In genomic region chr2:7037340-7038333, GRCh38 we compare ENCODE assay signal across 8 cellular contexts.
DNase-seq lines count a peak whose midpoint lies in the region; ATAC-seq and TF ChIP-seq lines count a peak whose summit lies in the region.

No MANE protein-coding gene starts in this region.

- intact Hi-C loops in left cardiac atrium (cut with DNase I) = no loop called here

- no peak overlapping the region for H3K27ac ChIP-seq in SJCRH30

- H3K9ac ChIP-seq in adipocyte (ENCODE audit: low read length) = no peak overlapping the region

- H3K4me1 ChIP-seq in SJCRH30 (no peaks in the 10 kb centered on the region), adipocyte (ENCODE audit: control insufficient read depth, insufficient read depth, low read length) (no peaks in the 10 kb centered on the region)

- H3K27me3 ChIP-seq in SJCRH30 (no peaks in the 10 kb centered on the region), adipocyte (replicated peaks; ENCODE audit: control insufficient read depth, insufficient read depth, low read length) (peaks cover 4% of the 10 kb centered on the region)

- peak; percentile 92 for TF ChIP-seq CTCF in retinal pigment epithelial cell (conservative IDR thresholded peaks at IDR 0.05; ENCODE audit: low read depth, low read length)

- H3K4me3 ChIP-seq in SJCRH30 (no peak overlapping the region), adipocyte (ENCODE audit: low read length) (no peak overlapping the region), retinal pigment epithelial cell (ENCODE audit: low read length) (no peak overlapping the region)

- H3K36me3 ChIP-seq in SJCRH30 (no peaks in the 10 kb centered on the region), adipocyte (ENCODE audit: control insufficient read depth, insufficient read depth, low read length, severe bottlenecking) (no peaks in the 10 kb centered on the region)

- peak; percentile 57 for DNase-seq in EL
- peak; percentile 64 for DNase-seq in HuH-7 (ENCODE audit: low spot score)
- peak; percentile 48 to 71 for DNase-seq in SJCRH30
- DNase-seq in adipocyte (ENCODE audit: low read depth) = peak; percentile 94
- DNase-seq in left cardiac atrium = peak; percentile 60
- DNase-seq in retinal pigment epithelial cell (ENCODE audit: low read depth) = no peak
- DNase-seq in HCEC 1CT = no peak

- H3K9me3 ChIP-seq in SJCRH30 (replicated peaks) = no peaks in the 10 kb centered on the region
- H3K9me3 ChIP-seq in adipocyte (ENCODE audit: control insufficient read depth, low read length) = no peaks in the 10 kb centered on the region

- ATAC-seq in GM21447 (IDR thresholded peaks at IDR 0.05; ENCODE audit: unreplicated experiment) (peak; percentile 92), left cardiac atrium (peak; percentile 76 to 80)

Comparison
In these comparisons a context has a peak if more than half of its experiments do, and no peak if none do; other contexts are left out.
1. DNase-seq: peak in EL (single experiment), HuH-7 (single experiment), SJCRH30 (2 of 2), adipocyte (single experiment) and left cardiac atrium (single experiment); none in retinal pigment epithelial cell (single experiment) and HCEC 1CT (single experiment).